In the genomic region with DNA sequence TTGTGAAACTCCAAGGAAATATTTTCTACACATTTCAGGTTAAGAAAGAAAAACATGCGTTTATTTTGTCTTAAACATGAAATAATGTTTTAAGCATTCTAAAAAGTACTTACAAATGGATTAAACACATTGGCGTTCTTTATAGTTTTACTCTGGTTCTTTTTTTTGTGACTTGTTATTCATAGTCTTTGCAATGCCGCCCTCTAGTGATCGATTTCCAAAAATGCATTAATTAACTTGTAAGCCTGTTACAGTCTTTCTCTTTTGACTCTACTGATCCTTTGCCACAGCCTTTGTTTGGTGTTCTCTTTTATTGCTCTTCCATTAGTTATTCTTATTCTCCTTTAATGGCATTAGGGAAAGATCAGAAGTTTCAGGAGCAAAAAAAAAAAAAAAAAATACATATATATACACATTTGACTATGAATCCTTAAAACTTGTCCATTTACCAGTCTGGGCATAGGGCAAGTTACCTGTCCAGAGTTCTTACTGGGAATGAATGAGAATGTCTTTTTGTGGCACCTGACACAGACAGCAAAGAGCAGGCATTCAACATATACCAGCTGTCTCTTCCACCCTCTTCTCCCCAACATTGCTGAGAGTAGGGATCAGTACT, we compare ENCODE assay signal across 9 cellular contexts. TPM values are rescaled to one million over a fixed set of nuclear protein-coding genes. Genes with fewer than 3 reads are reported as not detected.
A peak's percentile ranks its signal among the peaks of the same experiment; 100 is the strongest.
DNase-seq lines count a peak whose midpoint lies in the region; ATAC-seq and TF ChIP-seq lines count a peak whose summit lies in the region.
"Had no signal": no experiment of that assay in that cellular context is flagged by ENCODE, and none has a peak within 500 bp of the region (broad histone marks: within the 10 kb centered on the region; RNA-seq: fewer than 3 reads in every experiment).

No MANE protein-coding gene starts in this region.

- no peaks in the 10 kb centered on the region for H3K36me3 ChIP-seq in brain microvascular endothelial cell (replicated peaks)
- H3K36me3 ChIP-seq in left lung = no peaks in the 10 kb centered on the region
- no peaks in the 10 kb centered on the region for H3K36me3 ChIP-seq in vagina

- H3K9me3 Mint-ChIP-seq in activated T-cell treated with anti-CD3 and anti-CD28 coated beads, Interleukin-2, amount 50 U/mL, for 72 hours = no peaks in the 10 kb centered on the region
- H3K9me3 Mint-ChIP-seq in activated T-cell treated with anti-CD3 and anti-CD28 coated beads, Interleukin-2, amount 50 U/mL, for 4 hours = no peaks in the 10 kb centered on the region

- H3K27me3 ChIP-seq in brain microvascular endothelial cell (replicated peaks) (no peaks in the 10 kb centered on the region), left lung (no peaks in the 10 kb centered on the region), vagina (no peaks in the 10 kb centered on the region)

- TF ChIP-seq CTCF in brain microvascular endothelial cell (IDR thresholded peaks at IDR 0.05; ENCODE audit: low read depth, low read length, missing control alignments) (peak; percentile 37), left lung (IDR thresholded peaks at IDR 0.05) (peak; percentile 43 to 48), vagina (IDR thresholded peaks at IDR 0.05) (peak; percentile 35 to 48 (median 41))

- H3K4me1 ChIP-seq in left lung = no peaks in the 10 kb centered on the region
- no peaks in the 10 kb centered on the region for H3K4me1 ChIP-seq in vagina

- H3K27ac ChIP-seq in brain microvascular endothelial cell = no peak overlapping the region
- no peak overlapping the region for H3K27ac ChIP-seq in left lung
- no peak overlapping the region for H3K27ac ChIP-seq in vagina

- H3K4me3 ChIP-seq in brain microvascular endothelial cell (ENCODE audit: low read depth, low read length) = no peak overlapping the region
- no peak overlapping the region for H3K4me3 ChIP-seq in left lung
- H3K4me3 ChIP-seq in vagina = no peak overlapping the region

- no peak for ATAC-seq in activated T-cell treated with anti-CD3 and anti-CD28 coated beads, Interleukin-2, amount 50 U/mL, for 72 hours (replicated peaks in 1 of 2)
- ATAC-seq in activated T-cell treated with anti-CD3 and anti-CD28 coated beads, Interleukin-2, amount 50 U/mL, for 4 hours = no peak
- ATAC-seq in HG03469 (IDR thresholded peaks at IDR 0.05; ENCODE audit: unreplicated experiment) (peak; percentile 57), left lung (peak; percentile 80)

- no peak overlapping the region for H3K27ac Mint-ChIP-seq in activated T-cell treated with anti-CD3 and anti-CD28 coated beads, Interleukin-2, amount 50 U/mL, for 72 hours
- H3K27ac Mint-ChIP-seq: activated naive CD8-positive, alpha-beta T cell had no signal

- H3K9me3 ChIP-seq in left lung = no peaks in the 10 kb centered on the region
- H3K9me3 ChIP-seq in vagina = no peaks in the 10 kb centered on the region

- peak; percentile 7 to 38 for DNase-seq in activated T-cell treated with anti-CD3 and anti-CD28 coated beads, Interleukin-2, amount 50 U/mL, for 72 hours
- no peak for DNase-seq in activated T-cell treated with anti-CD3 and anti-CD28 coated beads, Interleukin-2, amount 50 U/mL, for 4 hours
- peak; percentile 47 to 76 for DNase-seq in NCI-H526 (lab: John Stamatoyannopoulos, UW)
- DNase-seq in brain microvascular endothelial cell = peak; percentile 49
- no peak for DNase-seq in left lung
- DNase-seq in vagina (ENCODE audit: extremely low spot score in 2 of 2) = no peak
- DNase-seq in NCI-H226 = no peak

- H3K27me3 Mint-ChIP-seq in activated T-cell treated with anti-CD3 and anti-CD28 coated beads, Interleukin-2, amount 50 U/mL, for 72 hours (ENCODE audit: low read depth) = peaks cover 7% of the 10 kb centered on the region
- H3K27me3 Mint-ChIP-seq in activated T-cell treated with anti-CD3 and anti-CD28 coated beads, Interleukin-2, amount 50 U/mL, for 4 hours (ENCODE audit: low read depth) = no peaks in the 10 kb centered on the region

- H3K4me3 Mint-ChIP-seq in activated T-cell treated with anti-CD3 and anti-CD28 coated beads, Interleukin-2, amount 50 U/mL, for 72 hours = no peak overlapping the region
- no peak overlapping the region for H3K4me3 Mint-ChIP-seq in activated T-cell treated with anti-CD3 and anti-CD28 coated beads, Interleukin-2, amount 50 U/mL, for 4 hours
- H3K4me3 Mint-ChIP-seq: activated naive CD8-positive, alpha-beta T cell had no signal

- no peaks in the 10 kb centered on the region for H3K4me1 Mint-ChIP-seq in activated T-cell treated with anti-CD3 and anti-CD28 coated beads, Interleukin-2, amount 50 U/mL, for 72 hours (ENCODE audit: low read depth)
- H3K4me1 Mint-ChIP-seq in activated T-cell treated with anti-CD3 and anti-CD28 coated beads, Interleukin-2, amount 50 U/mL, for 4 hours (ENCODE audit: low read depth) = no peaks in the 10 kb centered on the region

- H3K36me3 Mint-ChIP-seq in activated T-cell treated with anti-CD3 and anti-CD28 coated beads, Interleukin-2, amount 50 U/mL, for 72 hours (ENCODE audit: insufficient read depth in 2 of 2) = no peaks in the 10 kb centered on the region
- H3K36me3 Mint-ChIP-seq in activated T-cell treated with anti-CD3 and anti-CD28 coated beads, Interleukin-2, amount 50 U/mL, for 4 hours (ENCODE audit: insufficient read depth) = no peaks in the 10 kb centered on the region
- H3K36me3 Mint-ChIP-seq: activated naive CD8-positive, alpha-beta T cell had no signal

- intact Hi-C loops in left lung (cut with DNase I) (loop anchor here in 1 of 2 donors (10.0 kb wide), 1 partner anchor 230 kb away; no protein-coding TSS in a partner anchor), vagina (cut with DNase I) (loop anchor here (10.0 kb wide), 1 partner anchor 240 kb away; no protein-coding TSS in a partner anchor)

- no peak for TF ChIP-seq POLR2A in vagina (IDR thresholded peaks at IDR 0.05)

- in situ Hi-C loops in brain microvascular endothelial cell (cut with HindIII; ENCODE audit: low pct_ligation_motif_present, low sequenced_read_pairs) = no loop called here

RNA-seq across cellular contexts. Expression of a gene that starts 59.9 kb away (rescaled TPM):
- not detected for total RNA-seq in activated T-cell treated with anti-CD3 and anti-CD28 coated beads, Interleukin-2, amount 50 U/mL, for 72 hours
- total RNA-seq in activated T-cell treated with anti-CD3 and anti-CD28 coated beads, Interleukin-2, amount 50 U/mL, for 4 hours = under 1 TPM in 1 of 3 donors, not detected in 2; 0.10 TPM
- total RNA-seq in left lung = 10 to 100 TPM; 21.3 to 23.6 TPM
- total RNA-seq in vagina = 12.5 TPM

Comparison
In these comparisons a context has a peak if more than half of its experiments do, and no peak if none do; other contexts are left out.
1. DNase-seq: peak in activated T-cell treated with anti-CD3 and anti-CD28 coated beads, Interleukin-2, amount 50 U/mL, for 72 hours (2 of 2), NCI-H526 (2 of 2) and brain microvascular endothelial cell (single experiment); none in activated T-cell treated with anti-CD3 and anti-CD28 coated beads, Interleukin-2, amount 50 U/mL, for 4 hours (single experiment), left lung (0 of 2), vagina (0 of 2) and NCI-H226 (single experiment).
2. ATAC-seq: peak in HG03469 (single experiment) and left lung (single experiment); none in activated T-cell treated with anti-CD3 and anti-CD28 coated beads, Interleukin-2, amount 50 U/mL, for 72 hours (0 of 2) and activated T-cell treated with anti-CD3 and anti-CD28 coated beads, Interleukin-2, amount 50 U/mL, for 4 hours (0 of 2).
3. RNA of a gene that starts 59.9 kb away (total RNA-seq): 21.3 to 23.6 TPM in left lung and 12.5 TPM in vagina (single experiment); 0.10 TPM in activated T-cell treated with anti-CD3 and anti-CD28 coated beads, Interleukin-2, amount 50 U/mL, for 4 hours and not detected in activated T-cell treated with anti-CD3 and anti-CD28 coated beads, Interleukin-2, amount 50 U/mL, for 72 hours; every median in the first group is over 10 times any median in the second.
4. Peak in every context shown above with its lines, with median percentiles within 50 percentile points of each other: CTCF ChIP-seq.